34 cellular contexts compared by ENCODE assay signal in the genomic region with DNA sequence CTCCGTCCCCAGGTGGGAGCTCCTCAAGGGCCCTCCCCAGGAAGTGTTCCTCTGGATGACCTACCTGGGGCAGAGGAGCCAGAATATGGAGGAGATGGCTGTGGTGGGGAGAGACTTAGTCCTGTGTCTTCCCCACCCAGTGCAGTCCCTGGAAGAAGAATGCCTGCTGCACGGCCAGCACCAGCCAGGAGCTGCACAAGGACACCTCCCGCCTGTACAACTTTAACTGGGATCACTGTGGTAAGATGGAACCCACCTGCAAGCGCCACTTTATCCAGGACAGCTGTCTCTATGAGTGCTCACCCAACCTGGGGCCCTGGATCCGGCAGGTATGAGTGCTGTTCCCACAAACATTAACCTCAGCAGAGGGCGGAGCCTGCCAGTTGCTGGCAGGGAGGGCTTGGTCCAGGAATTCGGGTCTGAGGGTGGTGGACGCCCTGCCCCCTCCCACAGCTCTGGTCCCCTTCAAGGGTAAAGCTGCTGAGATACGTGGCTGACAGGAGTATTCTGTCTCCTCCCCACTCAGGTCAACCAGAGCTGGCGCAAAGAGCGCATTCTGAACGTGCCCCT. TPM values are rescaled to one million over a fixed set of nuclear protein-coding genes. Genes with fewer than 3 reads are reported as not detected.
"Had no signal": no experiment of that assay in that cellular context is flagged by ENCODE, and none has a peak within 500 bp of the region (broad histone marks: within the 10 kb centered on the region; RNA-seq: fewer than 3 reads in every experiment).

No MANE protein-coding gene starts in this region.

- H3K36me3 ChIP-seq: gastrocnemius medialis, prostate gland, right atrium auricular region, stomach, thyroid gland had no signal

- H3K4me2 ChIP-seq: smooth muscle cell had no signal

- H3K27ac ChIP-seq: gastrocnemius medialis, prostate gland, right atrium auricular region, stomach, thyroid gland had no signal

- H3K27me3 ChIP-seq: gastrocnemius medialis, right atrium auricular region, thyroid gland had no signal

- H3K9me3 ChIP-seq: gastrocnemius medialis, mucosa of descending colon, prostate gland, right atrium auricular region, stomach, thyroid gland had no signal

- H3K4me1 ChIP-seq: gastrocnemius medialis, prostate gland, right atrium auricular region, stomach, thyroid gland had no signal

- ATAC-seq: effector memory CD8-positive, alpha-beta T cell; esophagus mucosa; gastrocnemius medialis; left cardiac atrium; mucosa of descending colon; natural killer cell treated with Interleukin-12 subunit alpha and Interleukin-12 subunit beta and Interleukin-15 and Interleukin-18, amount 100 ng/mL, for 72 hours; sciatic nerve had no signal

- DNase-seq: cerebellar nuclear complex; cortex of kidney; effector memory CD8-positive, alpha-beta T cell; foreskin fibroblast; gastrocnemius medialis; head of caudate nucleus; left cardiac atrium; mucosa of descending colon; naive B cell; stimulated activated CD4-positive, alpha-beta T cell treated with anti-CD3 and anti-CD28 coated beads, Interleukin-12 subunit alpha, Interleukin-12 subunit beta, amount 100 ng/mL, for 4 hours; stimulated activated CD4-positive, alpha-beta T cell treated with anti-CD3 and anti-CD28 coated beads, Interleukin-1b, Interleukin-23, amount 100 ng/mL, for 48 hours; stimulated activated CD4-positive, alpha-beta T cell treated with anti-CD3 and anti-CD28 coated beads, Interleukin-4, amount 100 ng/mL, for 1 hour; stimulated activated CD8-positive, alpha-beta memory T cell treated with anti-CD3 and anti-CD28 coated beads, Interleukin-4, amount 100 ng/mL, for 48 hours; stimulated activated naive CD4-positive, alpha-beta T cell; stomach; thyroid gland; trophoblast cell had no signal

- H3K4me3 ChIP-seq: gastrocnemius medialis, lung, mucosa of descending colon, prostate gland, right atrium auricular region, smooth muscle cell, thyroid gland had no signal

- FAIRE-seq: keratinocyte had no signal

RNA-seq across cellular contexts. Expression of a gene that starts 3.4 kb away (rescaled TPM):
- total RNA-seq: dermis microvascular lymphatic vessel endothelial cell; esophagus mucosa; glomerular endothelial cell; mesothelial cell of epicardium; mucosa of descending colon; natural killer cell treated with Interleukin-12 subunit alpha and Interleukin-12 subunit beta and Interleukin-15 and Interleukin-18, amount 100 ng/mL, for 72 hours; neural crest cell; osteocyte; prostate gland; right atrium auricular region; smooth muscle cell; temporal lobe; urinary bladder had no signal
- polyA plus RNA-seq: smooth muscle cell had no signal

RNA-seq across cellular contexts. Expression of a gene that starts 33.2 kb away (rescaled TPM):
- total RNA-seq: dermis microvascular lymphatic vessel endothelial cell, esophagus mucosa, gastrocnemius medialis, glomerular endothelial cell, left cardiac atrium, lung, mesothelial cell of epicardium, neural crest cell, osteocyte, prostate gland, right atrium auricular region, sciatic nerve, smooth muscle cell, stomach, subcutaneous adipose tissue, temporal lobe, thyroid gland, urinary bladder had no signal
- polyA plus RNA-seq: keratinocyte, liver, lung, smooth muscle cell, stomach, urinary bladder had no signal

RNA-seq across cellular contexts. Expression of a gene that starts 53.0 kb away (rescaled TPM):
- total RNA-seq: dermis microvascular lymphatic vessel endothelial cell; gastrocnemius medialis; glomerular endothelial cell; left cardiac atrium; mucosa of descending colon; natural killer cell treated with Interleukin-12 subunit alpha and Interleukin-12 subunit beta and Interleukin-15 and Interleukin-18, amount 100 ng/mL, for 72 hours; neural crest cell; osteocyte; right atrium auricular region; subcutaneous adipose tissue had no signal
